Comparison of ENCODE assay signal across 24 cellular contexts in the genomic region with DNA sequence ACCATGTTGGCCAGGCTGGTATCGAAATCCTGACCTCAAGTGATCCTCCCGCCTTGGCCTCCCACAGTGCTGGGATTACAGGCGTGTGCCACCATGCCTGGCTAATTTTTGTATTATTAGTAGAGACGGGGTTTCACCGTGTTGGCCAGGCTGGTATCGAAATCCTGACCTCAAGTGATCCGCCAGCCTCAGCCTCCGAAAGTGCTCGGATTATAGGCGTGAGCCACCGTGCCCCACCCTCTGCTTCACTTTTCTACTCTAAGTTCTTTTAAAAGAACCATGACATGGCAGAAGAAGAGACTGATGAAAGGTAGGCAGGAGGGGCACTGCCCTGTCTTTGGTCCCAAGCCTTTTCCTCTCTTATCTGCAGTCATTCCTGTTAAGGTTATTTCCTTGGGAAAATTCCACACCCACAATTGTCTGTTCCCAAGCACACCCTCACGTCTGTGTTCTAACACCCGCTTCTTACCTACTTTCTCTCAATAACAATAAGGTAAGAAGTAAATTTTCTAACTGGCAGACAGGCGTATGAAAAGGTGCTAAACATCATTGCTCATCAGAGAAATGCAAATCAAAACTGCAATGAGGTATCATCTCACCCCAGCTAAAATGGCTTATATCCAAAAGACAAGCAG.
"Had no signal": no experiment of that assay in that cellular context is flagged by ENCODE, and none has a peak within 500 bp of the region (broad histone marks: within the 10 kb centered on the region; RNA-seq: fewer than 3 reads in every experiment).

No MANE protein-coding gene starts in this region.

- H3K4me3 Mint-ChIP-seq: dendritic cell treated with granulocyte-macrophage colony-stimulating factor and Interleukin-4, amounts not matched to agents 40 ng/mL and 50 ng/mL, for 4 days; effector memory CD8-positive, alpha-beta T cell; endodermal cell had no signal

- H3K4me3 ChIP-seq: colonic mucosa, coronary artery, esophagus muscularis mucosa, esophagus squamous epithelium, gastrocnemius medialis, gastroesophageal sphincter, heart left ventricle, heart right ventricle had no signal

- H3K36me3 ChIP-seq: colonic mucosa, esophagus muscularis mucosa, esophagus squamous epithelium, gastrocnemius medialis, gastroesophageal sphincter, heart left ventricle, heart right ventricle had no signal

- H3K9me3 ChIP-seq: colonic mucosa, esophagus muscularis mucosa, gastrocnemius medialis, gastroesophageal sphincter, heart left ventricle, heart right ventricle had no signal

- ATAC-seq: effector memory CD8-positive, alpha-beta T cell; esophagus mucosa; foreskin keratinocyte; gastrocnemius medialis; gastroesophageal sphincter; heart left ventricle; heart right ventricle had no signal

- DNase-seq: colonic mucosa; cortex of kidney; dermis blood vessel endothelial cell; dorsolateral prefrontal cortex; effector CD4-positive, alpha-beta T cell; effector CD8-positive, alpha-beta T cell; effector memory CD4-positive, alpha-beta T cell; effector memory CD8-positive, alpha-beta T cell; endodermal cell; erythroblast; esophagus squamous epithelium; foreskin fibroblast; foreskin keratinocyte; foreskin melanocyte; gastrocnemius medialis; glutamatergic neuron; heart left ventricle; heart right ventricle had no signal

- H3K27me3 Mint-ChIP-seq: dendritic cell treated with granulocyte-macrophage colony-stimulating factor and Interleukin-4, amounts not matched to agents 40 ng/mL and 50 ng/mL, for 4 days; effector memory CD8-positive, alpha-beta T cell had no signal

- H3K27ac Mint-ChIP-seq: dendritic cell treated with granulocyte-macrophage colony-stimulating factor and Interleukin-4, amounts not matched to agents 40 ng/mL and 50 ng/mL, for 4 days; effector memory CD8-positive, alpha-beta T cell; endodermal cell had no signal

- H3K9me3 Mint-ChIP-seq: endodermal cell had no signal

- H3K27ac ChIP-seq: colonic mucosa, coronary artery, dorsolateral prefrontal cortex, epithelial cell of prostate, esophagus muscularis mucosa, esophagus squamous epithelium, foreskin keratinocyte, gastrocnemius medialis, gastroesophageal sphincter, heart left ventricle, heart right ventricle had no signal

- H3K27me3 ChIP-seq: colonic mucosa, dorsolateral prefrontal cortex, esophagus muscularis mucosa, esophagus squamous epithelium, foreskin keratinocyte, gastrocnemius medialis, gastroesophageal sphincter, heart left ventricle had no signal

- H3K4me1 ChIP-seq: colonic mucosa, esophagus muscularis mucosa, esophagus squamous epithelium, foreskin keratinocyte, gastrocnemius medialis, gastroesophageal sphincter, heart left ventricle, heart right ventricle had no signal
